ENCODE assay signal across 8 cellular contexts in the genomic region with DNA sequence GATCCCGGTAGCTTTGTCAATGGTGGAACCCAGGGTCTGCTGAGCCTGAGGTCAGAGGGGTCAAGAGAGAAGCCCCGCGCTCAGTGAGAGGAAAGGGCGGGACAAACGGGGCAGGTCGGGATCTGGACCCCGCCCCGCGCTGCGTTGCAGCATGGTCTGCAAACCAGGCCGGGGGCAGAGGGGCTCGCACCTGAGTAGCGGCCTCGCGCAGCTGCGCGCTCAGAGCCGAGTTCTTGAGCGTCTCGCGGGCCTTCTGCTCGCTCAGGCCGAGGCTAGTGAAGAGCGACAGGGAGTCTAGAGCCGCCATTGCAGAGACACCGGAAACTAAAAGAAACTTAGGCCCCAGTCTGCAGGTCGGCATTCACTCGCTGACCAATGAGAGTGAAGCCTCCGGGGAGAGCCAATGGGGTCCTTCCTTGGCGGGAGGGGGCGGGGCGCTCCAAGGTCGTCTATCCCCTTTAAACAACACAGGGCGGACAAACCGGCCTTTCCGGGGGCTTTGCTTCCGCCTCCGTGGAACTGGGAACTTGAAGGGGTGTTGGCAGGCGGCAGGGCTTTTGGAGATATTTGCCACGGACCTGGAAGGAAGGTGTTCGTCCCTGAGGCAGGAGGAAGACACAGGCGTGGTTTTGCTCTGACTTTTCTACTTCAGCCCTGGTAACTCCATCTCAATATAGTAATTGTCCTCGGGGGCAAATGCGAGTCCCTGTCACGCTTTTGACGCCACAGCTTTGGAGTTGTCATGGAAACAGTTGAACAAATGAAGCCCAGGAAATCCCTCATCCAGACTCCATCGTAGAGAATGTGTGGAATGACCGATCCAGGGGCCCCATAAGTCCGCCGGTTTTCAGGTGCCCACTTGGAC. TPM values are rescaled to one million over a fixed set of nuclear protein-coding genes. Genes with fewer than 3 reads are reported as not detected.
DNase-seq lines count a peak whose midpoint lies in the region; ATAC-seq and TF ChIP-seq lines count a peak whose summit lies in the region.

Gene QARS1 (minus strand): TSS at position 331 of the 865 bp plus-strand sequence. CDS start 24 bp downstream, at position 307.

- no peak for TF ChIP-seq CTCF in CD8-positive, alpha-beta T cell (IDR thresholded peaks at IDR 0.05)

- H3K4me3 ChIP-seq in CD8-positive, alpha-beta T cell (ENCODE audit: low read depth, low read length), result peak within 1 kb of the TSS; percentile 85

- no peaks in the 10 kb centered on the region for H3K9me3 Mint-ChIP-seq in CD8-positive, alpha-beta T cell
- H3K9me3 Mint-ChIP-seq in effector memory CD8-positive, alpha-beta T cell, result no peaks in the 10 kb centered on the region
- no peaks in the 10 kb centered on the region for H3K9me3 Mint-ChIP-seq in memory B cell

- peaks cover 57% of the 10 kb centered on the region for H3K36me3 Mint-ChIP-seq in CD8-positive, alpha-beta T cell
- H3K36me3 Mint-ChIP-seq in effector memory CD8-positive, alpha-beta T cell (ENCODE audit: insufficient read depth), result peaks cover 43% of the 10 kb centered on the region
- H3K36me3 Mint-ChIP-seq in memory B cell, result peaks cover 26% of the 10 kb centered on the region

- POLR2A ChIA-PET in CD8-positive, alpha-beta T cell (lab: Charles Lee), result interaction anchor here (0.8 to 6.0 kb wide), 6 partner anchors 10 to 97 kb away, joined by 3 to 51 read pairs (median 5); partner anchors contain the start of genes CCDC71, NDUFAF3, QRICH1 and USP19

- no peaks in the 10 kb centered on the region for H3K27me3 Mint-ChIP-seq in CD8-positive, alpha-beta T cell (ENCODE audit: low read depth)
- no peaks in the 10 kb centered on the region for H3K27me3 Mint-ChIP-seq in effector memory CD8-positive, alpha-beta T cell
- H3K27me3 Mint-ChIP-seq in memory B cell, result no peaks in the 10 kb centered on the region

- peak; percentile 99 for ATAC-seq in CD8-positive, alpha-beta T cell
- peak; percentile 77 for ATAC-seq in GM19467 (IDR thresholded peaks at IDR 0.05; ENCODE audit: unreplicated experiment)
- ATAC-seq in effector memory CD8-positive, alpha-beta T cell (replicated peaks), result peak; percentile 99
- peak; percentile 99 for ATAC-seq in memory B cell (ENCODE audit: low read depth)

- peak within 1 kb of the TSS; percentile 97 for H3K27ac Mint-ChIP-seq in CD8-positive, alpha-beta T cell
- H3K27ac Mint-ChIP-seq in effector memory CD8-positive, alpha-beta T cell, result peak within 1 kb of the TSS; percentile 97 to 99
- peak within 1 kb of the TSS; percentile 95 for H3K27ac Mint-ChIP-seq in memory B cell

- DNase-seq in CD8-positive, alpha-beta T cell, result peak; percentile 69 to 91 (median 87)
- DNase-seq in HT1080 (ENCODE audit: low read depth), result peak; percentile 92
- DNase-seq in NOMO-1 treated with dmso at 0.1 percent for 144 hours (lab: John Stamatoyannopoulos, UW; ENCODE audit: unreplicated experiment), result peak; percentile 85
- peak; percentile 70 to 81 for DNase-seq in activated CD8-positive, alpha-beta memory T cell treated with anti-CD3 and anti-CD28 coated beads for 4 hours (ENCODE audit: low read depth in 2 of 2)
- DNase-seq in effector memory CD8-positive, alpha-beta T cell, result peak; percentile 83 to 84 (median 84)
- DNase-seq in memory B cell (ENCODE audit: low spot score in 2 of 2), result peak; percentile 79 to 80
- peak; percentile 80 for DNase-seq in stimulated activated CD8-positive, alpha-beta memory T cell treated with anti-CD3 and anti-CD28 coated beads, Interleukin-12 subunit alpha, Interleukin-12 subunit beta, amount 100 ng/mL, for 1 hour (ENCODE audit: low read depth)

- no peaks in the 10 kb centered on the region for H3K9me3 ChIP-seq in CD8-positive, alpha-beta T cell (ENCODE audit: low read length)

- peaks cover 32% of the 10 kb centered on the region for H3K36me3 ChIP-seq in CD8-positive, alpha-beta T cell (ENCODE audit: insufficient read depth, low read length)

- H3K4me1 Mint-ChIP-seq in CD8-positive, alpha-beta T cell (ENCODE audit: low read depth), result peaks cover 29% of the 10 kb centered on the region
- peaks cover 25 to 29% of the 10 kb centered on the region in 2 donors for H3K4me1 Mint-ChIP-seq in effector memory CD8-positive, alpha-beta T cell (ENCODE audit: low read depth in 2 of 2)
- peaks cover 18% of the 10 kb centered on the region for H3K4me1 Mint-ChIP-seq in memory B cell

- peak within 1 kb of the TSS; percentile 73 for H3K27ac ChIP-seq in CD8-positive, alpha-beta T cell (ENCODE audit: low read depth, low read length)

- intact Hi-C loops in CD8-positive, alpha-beta T cell (cut with DNase I, micrococcal nuclease), result loop anchor here (1.0 kb wide), 2 partner anchors 10 to 16 kb away; partner anchors contain the start of genes QRICH1 (in 2 of the 2) and USP19 (in 2 of the 2)

- CTCF ChIA-PET in CD8-positive, alpha-beta T cell (lab: Charles Lee), result interaction anchor here (2.3 kb wide), 1 partner anchor 10 kb away, joined by 9 read pairs; the partner anchor contains the start of gene QRICH1

- H3K27me3 ChIP-seq in CD8-positive, alpha-beta T cell (ENCODE audit: insufficient read depth, low read length), result no peaks in the 10 kb centered on the region

- peaks cover 15% of the 10 kb centered on the region for H3K4me1 ChIP-seq in CD8-positive, alpha-beta T cell (ENCODE audit: insufficient read depth, low read length)

- peak within 1 kb of the TSS; percentile 98 for H3K4me3 Mint-ChIP-seq in CD8-positive, alpha-beta T cell
- H3K4me3 Mint-ChIP-seq in effector memory CD8-positive, alpha-beta T cell, result peak within 1 kb of the TSS; percentile 99
- peak within 1 kb of the TSS; percentile 98 for H3K4me3 Mint-ChIP-seq in memory B cell

RNA-seq across cellular contexts. Expression of gene QARS1, which starts in this region (rescaled TPM):
- total RNA-seq in CD8-positive, alpha-beta T cell, result 100 to 1,000 TPM; 307 to 343 TPM
- 233 and 324 TPM in 2 replicates for total RNA-seq in HT1080 (2014; rRNA removed; shearing (Covaris generic))
- polyA plus RNA-seq in HT1080 (2015; cell fraction: cytosol; rRNA removed), result 166 and 176 TPM in 2 replicates
- polyA plus RNA-seq in HT1080 (2015; cell fraction: nucleus; rRNA removed), result 533 and 557 TPM in 2 replicates

Comparison
In these comparisons a context has a peak if more than half of its experiments do, and no peak if none do; other contexts are left out.
1. Peak in every context shown above with its lines: DNase-seq, ATAC-seq, H3K4me3 ChIP-seq and H3K27ac ChIP-seq.